Comparison of ENCODE assay signal across 21 cellular contexts in the genomic region with DNA sequence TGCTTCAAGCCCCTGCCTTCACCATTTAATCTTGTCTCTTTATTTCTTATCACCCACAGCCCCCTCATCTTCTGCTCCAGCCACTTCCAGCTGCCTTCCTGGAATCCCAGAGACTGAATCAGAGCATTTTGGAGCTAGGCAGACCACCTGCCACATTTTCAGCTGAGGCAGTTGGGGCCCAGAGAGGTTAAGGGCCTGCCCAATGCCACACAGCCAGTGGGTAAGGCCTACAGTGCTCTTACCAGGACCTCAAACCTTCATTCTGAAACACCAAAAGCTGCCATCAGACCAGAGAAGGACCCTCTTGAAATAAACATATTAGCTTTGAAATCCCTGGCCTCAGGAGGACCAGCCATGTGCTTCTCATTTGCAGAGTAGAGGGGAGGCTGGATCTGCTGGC. TPM values are rescaled to one million over a fixed set of nuclear protein-coding genes. Genes with fewer than 3 reads are reported as not detected.
"Had no signal": no experiment of that assay in that cellular context is flagged by ENCODE, and none has a peak within 500 bp of the region (broad histone marks: within the 10 kb centered on the region; RNA-seq: fewer than 3 reads in every experiment).

No MANE protein-coding gene starts in this region.

- H3K27ac ChIP-seq: HL-60 had no signal

- H3K9me3 ChIP-seq: MG63, SK-N-SH had no signal

- H3K9ac ChIP-seq: SK-N-SH had no signal

- DNase-seq: Karpas-422, KG1, NCI-H1092 treated with DMSO at 0.1 percent for 48 hours, NCI-H1417, NCI-H1436 treated with DMSO at 0.1 percent for 48 hours, NCI-H1694, NCI-H187 treated with DMSO at 0.1 percent for 48 hours, NCI-H2029 treated with DMSO at 0.1 percent for 48 hours, NCI-H2227 treated with DMSO at 0.1 percent for 48 hours, NCI-H510A, NCI-H524 treated with DMSO at 0.1 percent for 48 hours, NCI-H774, Right ventricle myocardium superior, RPMI8226, SK-N-SH, SW 1271 had no signal

- H3K9me2 ChIP-seq: SK-N-SH had no signal

- H3K4me3 ChIP-seq: MG63 had no signal

- H3K4me2 ChIP-seq: SK-N-SH had no signal

- FAIRE-seq: HTR-8/SVneo, RCC 7860 had no signal

- H3K36me3 ChIP-seq: MG63 had no signal

RNA-seq across cellular contexts. Expression of gene SLC6A17, which starts 17.6 kb away (rescaled TPM):
- total RNA-seq: Right ventricle myocardium superior had no signal

RNA-seq across cellular contexts. Expression of gene UBL4B, which starts 20.4 kb away (rescaled TPM):
- total RNA-seq: Right ventricle myocardium superior, SK-MEL-5 had no signal
- polyA plus RNA-seq: SK-N-SH had no signal
